18 cellular contexts compared by ENCODE assay signal in genomic region chr11:67445515-67445914, GRCh38. TPM values are rescaled to one million over a fixed set of nuclear protein-coding genes. Genes with fewer than 3 reads are reported as not detected.
A peak's percentile ranks its signal among the peaks of the same experiment; 100 is the strongest.
DNase-seq lines count a peak whose midpoint lies in the region; ATAC-seq and TF ChIP-seq lines count a peak whose summit lies in the region.
"Had no signal": no experiment of that assay in that cellular context is flagged by ENCODE, and none has a peak within 500 bp of the region (broad histone marks: within the 10 kb centered on the region; RNA-seq: fewer than 3 reads in every experiment).

No MANE protein-coding gene starts in this region.

- peaks cover 3% of the 10 kb centered on the region for H3K36me3 Mint-ChIP-seq in T-helper 1 cell treated with Interleukin-12 subunit alpha and Interleukin-12 subunit beta and Interleukin-4 antibody, amounts not matched to agents 30 μg/mL and 1 μg/mL, for 36 hours (ENCODE audit: low read depth)
- H3K36me3 Mint-ChIP-seq in activated naive CD8-positive, alpha-beta T cell treated with anti-CD3 and anti-CD28 coated beads, Interleukin-2, amount 10 ng/mL, durations not matched to agents 7 days and 5 days, result no peaks in the 10 kb centered on the region
- no peaks in the 10 kb centered on the region for H3K36me3 Mint-ChIP-seq in neural crest cell (ENCODE audit: low read depth)

- CTCF ChIA-PET in HEK293 (lab: Yijun Ruan, JAX), result no interaction called here

- no peak for ATAC-seq in activated naive CD8-positive, alpha-beta T cell treated with anti-CD3 and anti-CD28 coated beads, Interleukin-2, amount 10 ng/mL, durations not matched to agents 7 days and 5 days (ENCODE audit: low read depth)
- ATAC-seq in HG03159 (IDR thresholded peaks at IDR 0.05; ENCODE audit: unreplicated experiment), result no peak

- no peak overlapping the region for H3K4me3 ChIP-seq in HEK293 (ENCODE audit: low read depth, low read length)
- H3K4me3 ChIP-seq: hepatocyte, sigmoid colon had no signal

- POLR2A ChIA-PET in HEK293 (lab: Yijun Ruan, JAX), result no interaction called here
- POLR2A ChIA-PET in activated naive CD8-positive, alpha-beta T cell treated with anti-CD3 and anti-CD28 coated beads, Interleukin-2, amount 10 ng/mL, durations not matched to agents 7 days and 5 days (lab: Charles Lee), result interaction anchor here (0.6 to 1.9 kb wide), 3 partner anchors 8 to 147 kb away, joined by 3 to 6 read pairs (median 3); partner anchors contain the start of gene PTPRCAP

- H3K9me3 Mint-ChIP-seq in T-helper 1 cell treated with Interleukin-12 subunit alpha and Interleukin-12 subunit beta and Interleukin-4 antibody, amounts not matched to agents 30 μg/mL and 1 μg/mL, for 36 hours, result no peaks in the 10 kb centered on the region
- H3K9me3 Mint-ChIP-seq in activated naive CD8-positive, alpha-beta T cell treated with anti-CD3 and anti-CD28 coated beads, Interleukin-2, amount 10 ng/mL, durations not matched to agents 7 days and 5 days, result no peaks in the 10 kb centered on the region
- H3K9me3 Mint-ChIP-seq in neural crest cell, result no peaks in the 10 kb centered on the region

- no peaks in the 10 kb centered on the region for H3K9me3 ChIP-seq in HEK293 (ENCODE audit: control insufficient read depth, insufficient read depth, low read depth, low read length)
- H3K9me3 ChIP-seq: sigmoid colon had no signal

- peaks cover 48% of the 10 kb centered on the region for H3K4me1 Mint-ChIP-seq in T-helper 1 cell treated with Interleukin-12 subunit alpha and Interleukin-12 subunit beta and Interleukin-4 antibody, amounts not matched to agents 30 μg/mL and 1 μg/mL, for 36 hours (ENCODE audit: low read depth)
- H3K4me1 Mint-ChIP-seq in activated naive CD8-positive, alpha-beta T cell treated with anti-CD3 and anti-CD28 coated beads, Interleukin-2, amount 10 ng/mL, durations not matched to agents 7 days and 5 days, result peaks cover 33% of the 10 kb centered on the region
- H3K4me1 Mint-ChIP-seq in neural crest cell, result peaks cover 11% of the 10 kb centered on the region

- H3K4me1 ChIP-seq in HEK293 (ENCODE audit: control insufficient read depth, insufficient read depth, low read length), result no peaks in the 10 kb centered on the region

- peak overlapping the region; percentile 81 for H3K4me3 Mint-ChIP-seq in T-helper 1 cell treated with Interleukin-12 subunit alpha and Interleukin-12 subunit beta and Interleukin-4 antibody, amounts not matched to agents 30 μg/mL and 1 μg/mL, for 36 hours
- peak overlapping the region; percentile 81 for H3K4me3 Mint-ChIP-seq in activated naive CD8-positive, alpha-beta T cell treated with anti-CD3 and anti-CD28 coated beads, Interleukin-2, amount 10 ng/mL, durations not matched to agents 7 days and 5 days
- peak overlapping the region; percentile 88 for H3K4me3 Mint-ChIP-seq in neural crest cell

- H3K36me3 ChIP-seq in HEK293 (ENCODE audit: control insufficient read depth in 2 of 2, insufficient read depth in 1 of 2, low read length in 2 of 2), result peaks cover 0 to 18% of the 10 kb centered on the region in 2 experiments; a peak in 1 of 3 replicates

- no peak overlapping the region for H3K27ac ChIP-seq in HEK293 (ENCODE audit: extremely low read depth, low read depth, low read length)
- H3K27ac ChIP-seq: 22Rv1, hepatocyte, sigmoid colon had no signal

- DNase-seq in T-helper 1 cell (no peak), neural crest cell (ENCODE audit: low read depth, low spot score) (no peak), HPDE6-E6E7 (ENCODE audit: extremely low spot score) (no peak), DMS153 (lab: John Stamatoyannopoulos, UW) (no peak)
- DNase-seq in activated naive CD8-positive, alpha-beta T cell treated with anti-CD3 and anti-CD28 coated beads, Interleukin-2, amount 10 ng/mL, durations not matched to agents 7 days and 5 days, result no peak
- DNase-seq: cortex of kidney, H7, KG1, NCI-H1930, NCI-H526, RPMI8226, sigmoid colon had no signal

- H3K27me3 Mint-ChIP-seq in T-helper 1 cell treated with Interleukin-12 subunit alpha and Interleukin-12 subunit beta and Interleukin-4 antibody, amounts not matched to agents 30 μg/mL and 1 μg/mL, for 36 hours (ENCODE audit: low read depth), result no peaks in the 10 kb centered on the region
- peaks cover 5% of the 10 kb centered on the region for H3K27me3 Mint-ChIP-seq in activated naive CD8-positive, alpha-beta T cell treated with anti-CD3 and anti-CD28 coated beads, Interleukin-2, amount 10 ng/mL, durations not matched to agents 7 days and 5 days
- no peaks in the 10 kb centered on the region for H3K27me3 Mint-ChIP-seq in neural crest cell (ENCODE audit: low read depth)

- H3K27ac Mint-ChIP-seq in T-helper 1 cell treated with Interleukin-12 subunit alpha and Interleukin-12 subunit beta and Interleukin-4 antibody, amounts not matched to agents 30 μg/mL and 1 μg/mL, for 36 hours, result peak overlapping the region; percentile 87
- H3K27ac Mint-ChIP-seq in activated naive CD8-positive, alpha-beta T cell treated with anti-CD3 and anti-CD28 coated beads, Interleukin-2, amount 10 ng/mL, durations not matched to agents 7 days and 5 days, result peak overlapping the region; percentile 86
- H3K27ac Mint-ChIP-seq in neural crest cell (ENCODE audit: unreplicated experiment), result peak overlapping the region; percentile 57

- no peak for TF ChIP-seq CTCF in HEK293 (tag by site-specific recombination; IDR thresholded peaks at IDR 0.05)
- TF ChIP-seq CTCF in neural crest cell (conservative IDR thresholded peaks at IDR 0.05), result no peak

TF ChIP-seq in HEK293, 187 proteins besides CTCF, POLR2A, EP300 and RAD21:
- no peak for TF ChIP-seq OSR2 (tag by site-specific recombination; IDR thresholded peaks at IDR 0.05)
- TF ChIP-seq PRDM1 (tag by site-specific recombination; IDR thresholded peaks at IDR 0.05), result no peak
- TF ChIP-seq ZNF121 (tag by site-specific recombination; IDR thresholded peaks at IDR 0.05), result peak; percentile 81
- TF ChIP-seq, protein P1, sequence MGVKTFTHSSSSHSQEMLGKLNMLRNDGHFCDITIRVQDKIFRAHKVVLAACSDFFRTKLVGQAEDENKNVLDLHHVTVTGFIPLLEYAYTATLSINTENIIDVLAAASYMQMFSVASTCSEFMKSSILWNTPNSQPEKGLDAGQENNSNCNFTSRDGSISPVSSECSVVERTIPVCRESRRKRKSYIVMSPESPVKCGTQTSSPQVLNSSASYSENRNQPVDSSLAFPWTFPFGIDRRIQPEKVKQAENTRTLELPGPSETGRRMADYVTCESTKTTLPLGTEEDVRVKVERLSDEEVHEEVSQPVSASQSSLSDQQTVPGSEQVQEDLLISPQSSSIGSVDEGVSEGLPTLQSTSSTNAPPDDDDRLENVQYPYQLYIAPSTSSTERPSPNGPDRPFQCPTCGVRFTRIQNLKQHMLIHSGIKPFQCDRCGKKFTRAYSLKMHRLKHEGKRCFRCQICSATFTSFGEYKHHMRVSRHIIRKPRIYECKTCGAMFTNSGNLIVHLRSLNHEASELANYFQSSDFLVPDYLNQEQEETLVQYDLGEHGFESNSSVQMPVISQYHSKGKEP (tag by site-specific recombination; IDR thresholded peaks at IDR 0.05), result no peak

RNA-seq across cellular contexts. Expression of gene CORO1B, which starts 2.2 kb away (rescaled TPM):
- 100 to 1,000 TPM; 168 to 195 TPM for total RNA-seq in activated naive CD8-positive, alpha-beta T cell treated with anti-CD3 and anti-CD28 coated beads, Interleukin-2, amount 10 ng/mL, durations not matched to agents 7 days and 5 days
- total RNA-seq in neural crest cell, result 79.0 and 89.5 TPM in 2 replicates

RNA-seq across cellular contexts. Expression of gene GPR152, which starts 7.0 kb away (rescaled TPM):
- total RNA-seq in activated naive CD8-positive, alpha-beta T cell treated with anti-CD3 and anti-CD28 coated beads, Interleukin-2, amount 10 ng/mL, durations not matched to agents 7 days and 5 days, result not detected
- not detected in 2 replicates for total RNA-seq in neural crest cell
- total RNA-seq: H7; hepatocyte; sigmoid colon; T-helper 1 cell treated with Interleukin-12 subunit alpha and Interleukin-12 subunit beta and Interleukin-4 antibody, amounts not matched to agents 30 ng/mL and 1 ng/mL, for 36 hours had no signal

RNA-seq across cellular contexts. Expression of gene PTPRCAP, which starts 8.0 kb away (rescaled TPM):
- total RNA-seq in activated naive CD8-positive, alpha-beta T cell treated with anti-CD3 and anti-CD28 coated beads, Interleukin-2, amount 10 ng/mL, durations not matched to agents 7 days and 5 days, result 100 to 1,000 TPM; 351 to 371 TPM
- 0.84 and 1.6 TPM in 2 replicates for total RNA-seq in neural crest cell

RNA-seq across cellular contexts. Expression of gene CABP4, which starts 9.6 kb away (rescaled TPM):
- 1 to 10 TPM; 2.8 to 3.0 TPM for total RNA-seq in activated naive CD8-positive, alpha-beta T cell treated with anti-CD3 and anti-CD28 coated beads, Interleukin-2, amount 10 ng/mL, durations not matched to agents 7 days and 5 days
- total RNA-seq in neural crest cell, result not detected in 2 replicates
- total RNA-seq: H7, hepatocyte had no signal

RNA-seq across cellular contexts. Expression of gene RPS6KB2, which starts 17.2 kb away (rescaled TPM):
- total RNA-seq in activated naive CD8-positive, alpha-beta T cell treated with anti-CD3 and anti-CD28 coated beads, Interleukin-2, amount 10 ng/mL, durations not matched to agents 7 days and 5 days, result 10 to 100 TPM; 69.0 to 71.4 TPM
- 48.4 and 55.0 TPM in 2 replicates for total RNA-seq in neural crest cell

Comparison
In these comparisons a context has a peak if more than half of its experiments do, and no peak if none do; other contexts are left out.
1. RNA of gene PTPRCAP, which starts 8.0 kb away (total RNA-seq): 351 to 371 TPM in activated naive CD8-positive, alpha-beta T cell treated with anti-CD3 and anti-CD28 coated beads, Interleukin-2, amount 10 ng/mL, durations not matched to agents 7 days and 5 days; 0.84 to 1.6 TPM in neural crest cell; every median in the first group is over 100 times any median in the second.
2. Peak in every context shown above with its lines, with median percentiles within 50 percentile points of each other: H3K27ac Mint-ChIP-seq and H3K4me3 Mint-ChIP-seq.